1 cellular context compared by ENCODE assay signal in genomic region chr19:6393982-6394412, GRCh38.
TF ChIP-seq lines count a peak whose summit lies in the region.

No MANE protein-coding gene starts in this region.

TF ChIP-seq in K562, 482 proteins besides CTCF, POLR2A, EP300 and RAD21:
- TF ChIP-seq PREB (CRISPR knock-in tag; IDR thresholded peaks at IDR 0.05), result 0 out of 2 replicates have a peak, but pooled peaks have one; percentile 1
- no peak for TF ChIP-seq ZNF384 (IDR thresholded peaks at IDR 0.05; ENCODE audit: low read depth, low read length)
- TF ChIP-seq SAFB2 (IDR thresholded peaks at IDR 0.05; ENCODE audit: borderline replicate concordance, low read depth, low read length, severe bottlenecking), result no peak
- TF ChIP-seq NCOR1 (IDR thresholded peaks at IDR 0.05), result no peak
- no peak for TF ChIP-seq ZKSCAN3 (CRISPR knock-in tag; IDR thresholded peaks at IDR 0.05)
- TF ChIP-seq ZNF583 (CRISPR knock-in tag; IDR thresholded peaks at IDR 0.05), result no peak
- peak; percentile 72 for TF ChIP-seq ZBTB2 (IDR thresholded peaks at IDR 0.05)
- no peak for TF ChIP-seq CREBBP (IDR thresholded peaks at IDR 0.05; ENCODE audit: low read depth, low read length)
- TF ChIP-seq YY1 (IDR thresholded peaks at IDR 0.05; ENCODE audit: borderline replicate concordance in 1 of 3, control insufficient read depth in 1 of 3, extremely low read depth in 1 of 3, insufficient read depth in 3 of 3, insufficient read length in 1 of 3, insufficient replicate concordance in 2 of 3, low read depth in 1 of 3, low read length in 2 of 3), result peak in 2 of 3 experiments; percentile 9 to 50
- no peak for TF ChIP-seq MCM5 (IDR thresholded peaks at IDR 0.05; ENCODE audit: low read depth)
- 0 out of 2 replicates have a peak, but pooled peaks have one; percentile 55 for TF ChIP-seq ZNF592 (IDR thresholded peaks at IDR 0.05)
- TF ChIP-seq RCOR1 (IDR thresholded peaks at IDR 0.05; ENCODE audit: borderline replicate concordance in 1 of 2, low read depth in 2 of 2, low read length in 2 of 2), result no peak
- TF ChIP-seq ATF7 (IDR thresholded peaks at IDR 0.05), result no peak
- TF ChIP-seq MAFK (IDR thresholded peaks at IDR 0.05; ENCODE audit: low read length), result no peak
- TF ChIP-seq POLR2AphosphoS2 (IDR thresholded peaks at IDR 0.05; ENCODE audit: low read length), result no peak
- peak; percentile 17 for TF ChIP-seq MEIS2 (IDR thresholded peaks at IDR 0.05; ENCODE audit: partially characterized antibody)
- TF ChIP-seq PRDM10 (IDR thresholded peaks at IDR 0.05; ENCODE audit: partially characterized antibody), result peak; percentile 3
- no peak for TF ChIP-seq CBX2 (IDR thresholded peaks at IDR 0.05; ENCODE audit: insufficient read depth, low read length, poor library complexity, severe bottlenecking)
- no peak for TF ChIP-seq ZNF408 (CRISPR knock-in tag; IDR thresholded peaks at IDR 0.05; ENCODE audit: low read depth)
